In genomic region chr12:121808623-121809022, GRCh38 we compare ENCODE assay signal across 27 cellular contexts. TPM values are rescaled to one million over a fixed set of nuclear protein-coding genes. Genes with fewer than 3 reads are reported as not detected.
DNase-seq lines count a peak whose midpoint lies in the region; ATAC-seq and TF ChIP-seq lines count a peak whose summit lies in the region.
"Had no signal": no experiment of that assay in that cellular context is flagged by ENCODE, and none has a peak within 500 bp of the region (broad histone marks: within the 10 kb centered on the region; RNA-seq: fewer than 3 reads in every experiment).

No MANE protein-coding gene starts in this region.

- peaks cover 60% of the 10 kb centered on the region for H3K4me1 Mint-ChIP-seq in activated CD4-positive, alpha-beta memory T cell treated with anti-CD3 and anti-CD28 coated beads, Interleukin-2, amount 10 ng/mL, durations not matched to agents 7 days and 5 days
- peaks cover 45% of the 10 kb centered on the region for H3K4me1 Mint-ChIP-seq in activated CD4-positive, alpha-beta memory T cell treated with anti-CD3 and anti-CD28 coated beads for 36 hours (ENCODE audit: low read depth)
- peaks cover 67% of the 10 kb centered on the region for H3K4me1 Mint-ChIP-seq in activated B cell treated with CpG ODN at 0.5 μM for 24 hours
- peaks cover 39% of the 10 kb centered on the region for H3K4me1 Mint-ChIP-seq in nephron

- H3K4me3 Mint-ChIP-seq in activated CD4-positive, alpha-beta memory T cell treated with anti-CD3 and anti-CD28 coated beads, Interleukin-2, amount 10 ng/mL, durations not matched to agents 7 days and 5 days, result no peak overlapping the region
- H3K4me3 Mint-ChIP-seq in activated CD4-positive, alpha-beta memory T cell treated with anti-CD3 and anti-CD28 coated beads for 36 hours, result no peak overlapping the region
- H3K4me3 Mint-ChIP-seq in activated B cell treated with CpG ODN at 0.5 μM for 24 hours (no peak overlapping the region), nephron (peak overlapping the region; percentile 25 to 44 (median 34))
- H3K4me3 Mint-ChIP-seq: T-helper 1 cell treated with Interleukin-12 subunit alpha and Interleukin-12 subunit beta and Interleukin-4 antibody, amounts not matched to agents 30 μg/mL and 1 μg/mL, for 36 hours had no signal

- peaks cover 69 to 84% (median 80%) of the 10 kb centered on the region in 11 experiments for H4K20me1 ChIP-seq in BLaER1 treated with 17β-estradiol and CSF1 and Interleukin-3, amounts not matched to agents 10 nM and 100 nM

- H3K36me3 ChIP-seq in BLaER1 treated with 17β-estradiol and CSF1 and Interleukin-3, amounts not matched to agents 10 nM and 100 nM, result peaks cover 45 to 72% (median 58%) of the 10 kb centered on the region in 11 experiments

- CTCF ChIA-PET in activated CD4-positive, alpha-beta memory T cell treated with anti-CD3 and anti-CD28 coated beads, Interleukin-2, amount 10 ng/mL, durations not matched to agents 7 days and 5 days (lab: Charles Lee), result interaction anchor here (14.5 kb wide), 1 partner anchor 18 kb away, joined by 683 read pairs; the partner anchor contains the start of gene RHOF
- CTCF ChIA-PET in activated CD4-positive, alpha-beta memory T cell treated with anti-CD3 and anti-CD28 coated beads for 36 hours (lab: Charles Lee), result interaction anchor here (7.2 to 17.6 kb wide), 2 partner anchors 14 to 80 kb away, joined by 46 to 856 read pairs; partner anchors contain the start of genes PSMD9, RHOF and SETD1B
- CTCF ChIA-PET in activated B cell treated with CpG ODN at 0.5 μM for 24 hours (lab: Charles Lee), result interaction anchor here (14.3 kb wide), 1 partner anchor 14 kb away, joined by 635 read pairs; the partner anchor contains the start of gene RHOF

- DNase-seq in activated CD4-positive, alpha-beta memory T cell treated with anti-CD3 and anti-CD28 coated beads, Interleukin-2, amount 10 ng/mL, durations not matched to agents 7 days and 5 days, result no peak
- DNase-seq in activated CD4-positive, alpha-beta memory T cell treated with anti-CD3 and anti-CD28 coated beads for 36 hours, result no peak
- DNase-seq in activated B cell treated with CpG ODN at 0.5 μM for 24 hours (no peak), midbrain (lab: John Stamatoyannopoulos, UW) (no peak)
- DNase-seq: activated T-cell treated with anti-CD3 and anti-CD28 coated beads for 4 hours; anterior cingulate cortex; BE2C; hypothalamus; Kasumi-1; left ventricle myocardium inferior; NCI-H1694; NCI-H2171; NCI-H524; occipital lobe; stimulated activated CD4-positive, alpha-beta T cell treated with anti-CD3 and anti-CD28 coated beads, Interleukin-1b, Interleukin-23, amount 100 ng/mL, for 48 hours had no signal

- POLR2A ChIA-PET in activated CD4-positive, alpha-beta memory T cell treated with anti-CD3 and anti-CD28 coated beads, Interleukin-2, amount 10 ng/mL, durations not matched to agents 7 days and 5 days (lab: Charles Lee), result interaction anchor here (27.1 kb wide), 1 partner anchor 21 kb away, joined by 1170 read pairs; the partner anchor contains the start of gene RHOF
- POLR2A ChIA-PET in activated CD4-positive, alpha-beta memory T cell treated with anti-CD3 and anti-CD28 coated beads for 36 hours (lab: Charles Lee), result interaction anchor here (0.6 to 1.0 kb wide), 2 partner anchors 13 kb away, joined by 3 read pairs; no protein-coding TSS in a partner anchor
- POLR2A ChIA-PET in activated B cell treated with CpG ODN at 0.5 μM for 24 hours (lab: Charles Lee), result interaction anchor here (29.6 kb wide), 1 partner anchor 21 kb away, joined by 1155 read pairs; the partner anchor contains the start of genes RHOF and SETD1B

- peak overlapping the region in 8 of 11 experiments; percentile 97 to 100 (median 99); a peak in 12 of 22 replicates for H3K4me2 ChIP-seq in BLaER1 treated with 17β-estradiol and CSF1 and Interleukin-3, amounts not matched to agents 10 nM and 100 nM
- H3K4me2 ChIP-seq: A549 had no signal

- H3K27ac ChIP-seq in BLaER1 treated with 17β-estradiol and CSF1 and Interleukin-3, amounts not matched to agents 10 nM and 100 nM, result 0 out of 22 replicates have a peak overlapping the region, but pooled peaks of 1 of the 11 experiments have one; percentile 15
- H3K27ac ChIP-seq: A549, cardiac muscle cell, left ventricle myocardium inferior, skin epidermis, suprapubic skin had no signal

- H3K27me3 ChIP-seq in BLaER1 treated with 17β-estradiol and CSF1 and Interleukin-3, amounts not matched to agents 10 nM and 100 nM, result no peaks in the 10 kb centered on the region
- H3K27me3 ChIP-seq: BE2C, cardiac muscle cell, gastroesophageal sphincter, suprapubic skin had no signal

- no peak for TF ChIP-seq CTCF in activated B cell treated with CpG ODN at 0.5 μM for 24 hours (IDR thresholded peaks at IDR 0.05)
- no peak for TF ChIP-seq CTCF in nephron (IDR thresholded peaks at IDR 0.05; ENCODE audit: unreplicated experiment in 3 of 3)

- H3K27me3 Mint-ChIP-seq in activated CD4-positive, alpha-beta memory T cell treated with anti-CD3 and anti-CD28 coated beads, Interleukin-2, amount 10 ng/mL, durations not matched to agents 7 days and 5 days, result no peaks in the 10 kb centered on the region
- no peaks in the 10 kb centered on the region for H3K27me3 Mint-ChIP-seq in activated CD4-positive, alpha-beta memory T cell treated with anti-CD3 and anti-CD28 coated beads for 36 hours
- H3K27me3 Mint-ChIP-seq in activated B cell treated with CpG ODN at 0.5 μM for 24 hours, result no peaks in the 10 kb centered on the region
- no peaks in the 10 kb centered on the region for H3K27me3 Mint-ChIP-seq in nephron (ENCODE audit: low read depth)

- ATAC-seq in activated B cell treated with CpG ODN at 0.5 μM for 24 hours (ENCODE audit: low read depth), result no peak
- ATAC-seq in GM18909 (IDR thresholded peaks at IDR 0.05; ENCODE audit: poor library complexity, unreplicated experiment), result no peak
- ATAC-seq in HG02852 (IDR thresholded peaks at IDR 0.05; ENCODE audit: unreplicated experiment), result no peak
- ATAC-seq: A549, gastroesophageal sphincter had no signal

- peaks cover 53 to 71% (median 66%) of the 10 kb centered on the region in 10 experiments for H3K4me1 ChIP-seq in BLaER1 treated with 17β-estradiol and CSF1 and Interleukin-3, amounts not matched to agents 10 nM and 100 nM

- no peaks in the 10 kb centered on the region for H3K9me3 ChIP-seq in BLaER1 treated with 17β-estradiol and CSF1 and Interleukin-3, amounts not matched to agents 10 nM and 100 nM (replicated peaks in 1 of 11)
- H3K9me3 ChIP-seq: A549, BE2C, gastroesophageal sphincter, left ventricle myocardium inferior, suprapubic skin had no signal

- H3K36me3 Mint-ChIP-seq in activated CD4-positive, alpha-beta memory T cell treated with anti-CD3 and anti-CD28 coated beads, Interleukin-2, amount 10 ng/mL, durations not matched to agents 7 days and 5 days (ENCODE audit: low read depth), result peaks cover 57% of the 10 kb centered on the region
- peaks cover 42% of the 10 kb centered on the region for H3K36me3 Mint-ChIP-seq in activated CD4-positive, alpha-beta memory T cell treated with anti-CD3 and anti-CD28 coated beads for 36 hours
- H3K36me3 Mint-ChIP-seq in activated B cell treated with CpG ODN at 0.5 μM for 24 hours (ENCODE audit: low read depth) (peaks cover 53% of the 10 kb centered on the region), nephron (ENCODE audit: low read depth) (peaks cover 27% of the 10 kb centered on the region)

- peak overlapping the region in 8 of 11 experiments; percentile 5 to 100 (median 99); a peak in 8 of 22 replicates for H3K9ac ChIP-seq in BLaER1 treated with 17β-estradiol and CSF1 and Interleukin-3, amounts not matched to agents 10 nM and 100 nM

- intact Hi-C loops in activated CD4-positive, alpha-beta memory T cell treated with anti-CD3 and anti-CD28 coated beads for 36 hours (cut with micrococcal nuclease), result no loop called here
- intact Hi-C loops in activated B cell treated with CpG ODN at 0.5 μM for 24 hours (cut with micrococcal nuclease), result no loop called here

- H3K4me3 ChIP-seq in BLaER1 treated with 17β-estradiol and CSF1 and Interleukin-3, amounts not matched to agents 10 nM and 100 nM, result no peak overlapping the region
- H3K4me3 ChIP-seq: A549, cardiac muscle cell, gastroesophageal sphincter, left ventricle myocardium inferior, skin epidermis, suprapubic skin had no signal

- peak overlapping the region; percentile 24 for H3K27ac Mint-ChIP-seq in activated CD4-positive, alpha-beta memory T cell treated with anti-CD3 and anti-CD28 coated beads, Interleukin-2, amount 10 ng/mL, durations not matched to agents 7 days and 5 days
- H3K27ac Mint-ChIP-seq in activated CD4-positive, alpha-beta memory T cell treated with anti-CD3 and anti-CD28 coated beads for 36 hours, result no peak overlapping the region
- H3K27ac Mint-ChIP-seq in activated B cell treated with CpG ODN at 0.5 μM for 24 hours (peak overlapping the region; percentile 6), nephron (no peak overlapping the region)
- H3K27ac Mint-ChIP-seq: T-helper 1 cell treated with Interleukin-12 subunit alpha and Interleukin-12 subunit beta and Interleukin-4 antibody, amounts not matched to agents 30 μg/mL and 1 μg/mL, for 36 hours had no signal

- no peaks in the 10 kb centered on the region for H3K9me3 Mint-ChIP-seq in activated CD4-positive, alpha-beta memory T cell treated with anti-CD3 and anti-CD28 coated beads, Interleukin-2, amount 10 ng/mL, durations not matched to agents 7 days and 5 days
- no peaks in the 10 kb centered on the region for H3K9me3 Mint-ChIP-seq in activated CD4-positive, alpha-beta memory T cell treated with anti-CD3 and anti-CD28 coated beads for 36 hours
- H3K9me3 Mint-ChIP-seq in activated B cell treated with CpG ODN at 0.5 μM for 24 hours, result no peaks in the 10 kb centered on the region
- no peaks in the 10 kb centered on the region for H3K9me3 Mint-ChIP-seq in nephron
- H3K9me3 Mint-ChIP-seq: T-helper 1 cell treated with Interleukin-12 subunit alpha and Interleukin-12 subunit beta and Interleukin-4 antibody, amounts not matched to agents 30 μg/mL and 1 μg/mL, for 36 hours had no signal

RNA-seq across cellular contexts. Expression of gene SETD1B, which starts 4.8 kb away (rescaled TPM):
- 10 to 100 TPM; 26.5 to 26.9 TPM for total RNA-seq in activated CD4-positive, alpha-beta memory T cell treated with anti-CD3 and anti-CD28 coated beads, Interleukin-2, amount 10 ng/mL, durations not matched to agents 7 days and 5 days
- total RNA-seq in activated CD4-positive, alpha-beta memory T cell treated with anti-CD3 and anti-CD28 coated beads for 36 hours, result 10 to 100 TPM; 14.1 to 15.2 TPM
- total RNA-seq in activated B cell treated with CpG ODN at 0.5 μM for 24 hours, result 36.0 and 40.3 TPM in 2 replicates

RNA-seq across cellular contexts. Expression of gene RHOF, which starts 15.1 kb away (rescaled TPM):
- total RNA-seq in activated CD4-positive, alpha-beta memory T cell treated with anti-CD3 and anti-CD28 coated beads, Interleukin-2, amount 10 ng/mL, durations not matched to agents 7 days and 5 days, result 100 to 1,000 TPM; 157 to 163 TPM
- total RNA-seq in activated CD4-positive, alpha-beta memory T cell treated with anti-CD3 and anti-CD28 coated beads for 36 hours, result 100 to 1,000 TPM; 136 to 141 TPM
- total RNA-seq in activated B cell treated with CpG ODN at 0.5 μM for 24 hours, result 133 and 142 TPM in 2 replicates

RNA-seq across cellular contexts. Expression of gene HPD, which starts 50.0 kb away (rescaled TPM):
- not detected for total RNA-seq in activated CD4-positive, alpha-beta memory T cell treated with anti-CD3 and anti-CD28 coated beads, Interleukin-2, amount 10 ng/mL, durations not matched to agents 7 days and 5 days
- not detected for total RNA-seq in activated CD4-positive, alpha-beta memory T cell treated with anti-CD3 and anti-CD28 coated beads for 36 hours
- not detected in 2 replicates for total RNA-seq in activated B cell treated with CpG ODN at 0.5 μM for 24 hours
- total RNA-seq: cardiac muscle cell, Daoy, mononuclear cell, occipital lobe had no signal

Comparison
In these comparisons a context has a peak if more than half of its experiments do, and no peak if none do; other contexts are left out.
1. H3K27ac Mint-ChIP-seq: peak in activated CD4-positive, alpha-beta memory T cell treated with anti-CD3 and anti-CD28 coated beads, Interleukin-2, amount 10 ng/mL, durations not matched to agents 7 days and 5 days (single experiment) and activated B cell treated with CpG ODN at 0.5 μM for 24 hours (single experiment); none in activated CD4-positive, alpha-beta memory T cell treated with anti-CD3 and anti-CD28 coated beads for 36 hours (single experiment) and nephron (0 of 3).
2. H3K4me3 Mint-ChIP-seq: peak in nephron (3 of 3); none in activated CD4-positive, alpha-beta memory T cell treated with anti-CD3 and anti-CD28 coated beads, Interleukin-2, amount 10 ng/mL, durations not matched to agents 7 days and 5 days (single experiment), activated CD4-positive, alpha-beta memory T cell treated with anti-CD3 and anti-CD28 coated beads for 36 hours (single experiment) and activated B cell treated with CpG ODN at 0.5 μM for 24 hours (single experiment).